Comparison of ENCODE assay signal across 1 cellular context in the genomic region with DNA sequence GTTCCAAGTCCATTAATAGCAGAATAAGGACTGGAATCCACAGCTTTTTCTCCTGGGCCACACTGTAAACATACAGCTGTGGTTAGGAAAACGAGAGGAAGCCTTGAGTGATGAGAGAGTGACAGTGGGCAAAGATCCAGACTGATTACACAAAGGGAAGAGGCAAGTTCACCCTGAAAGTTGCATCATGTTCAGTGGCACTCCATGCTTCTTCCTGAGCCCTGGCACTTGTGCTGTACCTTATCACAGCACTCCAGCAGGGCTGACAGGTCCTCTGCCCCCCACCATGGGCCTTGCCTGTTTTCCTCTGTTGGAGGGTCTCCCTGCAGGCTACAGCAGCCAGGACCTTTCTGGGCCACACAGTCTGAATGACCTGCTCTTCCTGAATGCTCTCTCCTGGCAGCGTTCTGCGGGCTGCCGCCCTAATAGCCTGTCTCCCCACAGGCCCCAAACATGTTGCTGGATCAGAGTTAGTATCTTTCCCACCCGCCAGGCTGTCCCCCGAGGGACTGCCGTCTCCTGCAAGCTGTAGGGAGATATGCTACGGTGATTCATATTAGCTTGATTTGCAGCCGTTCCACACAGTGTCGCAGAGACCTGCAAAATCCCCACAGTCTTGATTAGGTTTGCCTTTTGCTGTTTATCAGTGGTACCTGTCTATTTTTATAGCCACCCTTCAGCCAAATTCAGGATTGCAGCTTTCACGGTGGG.
TF ChIP-seq lines count a peak whose summit lies in the region.

No MANE protein-coding gene starts in this region.

TF ChIP-seq in H1, 55 proteins besides CTCF, POLR2A, EP300 and RAD21:
- TF ChIP-seq SIX5 (IDR thresholded peaks at IDR 0.05; ENCODE audit: low read depth, low read length) (no peak), JUND (IDR thresholded peaks at IDR 0.05; ENCODE audit: low read length) (no peak), TBP (IDR thresholded peaks at IDR 0.05; ENCODE audit: low read depth, low read length) (no peak)
TF ChIP-seq in H1: peak in this region for 0.
